1 cellular context compared by ENCODE assay signal in genomic region chr15:48877630-48878595, GRCh38.
A peak's percentile ranks its signal among the peaks of the same experiment; 100 is the strongest.
TF ChIP-seq lines count a peak whose summit lies in the region.

EID1 (plus strand) TSS chr15:48878134; CDS start chr15:48878177, 43 bp downstream.

TF ChIP-seq in K562, 482 proteins besides CTCF, POLR2A, EP300 and RAD21 (continued from another document and continues in another):
- TF ChIP-seq NFRKB (IDR thresholded peaks at IDR 0.05; ENCODE audit: low read depth) (peak; percentile 97), BHLHE40 (IDR thresholded peaks at IDR 0.05; ENCODE audit: low read length) (peak; percentile 37; the same call in 1 of the 2 replicates), HNRNPK (IDR thresholded peaks at IDR 0.05; ENCODE audit: low read depth, low read length, poor library complexity, severe bottlenecking) (no peak), MCM2 (IDR thresholded peaks at IDR 0.05; ENCODE audit: low read depth) (no peak), ZKSCAN1 (IDR thresholded peaks at IDR 0.05; ENCODE audit: low read depth, low read length) (no peak), TAF1 (IDR thresholded peaks at IDR 0.05; ENCODE audit: control insufficient read depth, extremely low read depth, insufficient read depth, low read length, severe bottlenecking) (peak; percentile 75), GTF2E2 (tag; IDR thresholded peaks at IDR 0.05) (no peak), ZNF639 (CRISPR knock-in tag; conservative IDR thresholded peaks at IDR 0.05 in 1 of 2, IDR thresholded peaks at IDR 0.05 in 1 of 2) (no peak), PTTG1 (tag; IDR thresholded peaks at IDR 0.05; ENCODE audit: low read depth) (no peak), MECOM (CRISPR knock-in tag; IDR thresholded peaks at IDR 0.05) (no peak), ZNF316 (IDR thresholded peaks at IDR 0.05) (peak; percentile 70), KAT7 (CRISPR knock-in tag; IDR thresholded peaks at IDR 0.05; ENCODE audit: borderline replicate concordance) (peak; percentile 91; the same call in 1 of the 2 replicates), NFE2L1 (tag; IDR thresholded peaks at IDR 0.05; ENCODE audit: borderline replicate concordance, low read depth) (no peak), POLR3G (IDR thresholded peaks at IDR 0.05; ENCODE audit: extremely low read depth, insufficient read length, insufficient replicate concordance) (no peak), SIX5 (IDR thresholded peaks at IDR 0.05; ENCODE audit: borderline replicate concordance in 1 of 2, insufficient read depth in 1 of 2, low read depth in 1 of 2, low read length in 2 of 2) (no peak), ZNF146 (CRISPR knock-in tag; IDR thresholded peaks at IDR 0.05; ENCODE audit: unreplicated experiment) (no peak), FOXK1 (CRISPR knock-in tag; IDR thresholded peaks at IDR 0.05; ENCODE audit: borderline replicate concordance) (0 out of 2 replicates have a peak, but pooled peaks have one; percentile 54), ZBTB11 (CRISPR knock-in tag; IDR thresholded peaks at IDR 0.05) (no peak), CAMTA2 (CRISPR knock-in tag; conservative IDR thresholded peaks at IDR 0.05) (no peak), RUNX1 (IDR thresholded peaks at IDR 0.05; ENCODE audit: low read depth) (no peak), CHCHD3 (CRISPR knock-in tag; IDR thresholded peaks at IDR 0.05) (no peak), ZBTB9 (CRISPR knock-in tag; IDR thresholded peaks at IDR 0.05) (peak; percentile 49; the same call in 1 of the 2 replicates), ZNF347 (CRISPR knock-in tag; IDR thresholded peaks at IDR 0.05; ENCODE audit: low read depth) (no peak), SIRT6 (IDR thresholded peaks at IDR 0.05; ENCODE audit: low read depth, low read length) (no peak), GABPB2 (CRISPR knock-in tag; conservative IDR thresholded peaks at IDR 0.05) (no peak), KLF1 (tag; IDR thresholded peaks at IDR 0.05) (no peak), NCOA2 (IDR thresholded peaks at IDR 0.05; ENCODE audit: partially characterized antibody in 2 of 2) (no peak), TGIF2 (CRISPR knock-in tag; IDR thresholded peaks at IDR 0.05) (no peak), NR1H2 (CRISPR knock-in tag; IDR thresholded peaks at IDR 0.05) (no peak), RBM17 (IDR thresholded peaks at IDR 0.05; ENCODE audit: borderline replicate concordance, low read depth, low read length) (no peak), TCF3 (CRISPR knock-in tag; IDR thresholded peaks at IDR 0.05) (no peak), NR4A1 (CRISPR knock-in tag; IDR thresholded peaks at IDR 0.05) (no peak), NR4A1 (tag; IDR thresholded peaks at IDR 0.05) (0 out of 2 replicates have a peak, but pooled peaks have one; percentile 43), ZNF785 (CRISPR knock-in tag; IDR thresholded peaks at IDR 0.05) (no peak), ZNF696 (CRISPR knock-in tag; conservative IDR thresholded peaks at IDR 0.05) (no peak), ERF (CRISPR knock-in tag; IDR thresholded peaks at IDR 0.05) (no peak), RFX1 (IDR thresholded peaks at IDR 0.05) (no peak; the same call in 1 of the 2 replicates), ADNP (tag; IDR thresholded peaks at IDR 0.05) (no peak)
- TF ChIP-seq, protein P1, sequence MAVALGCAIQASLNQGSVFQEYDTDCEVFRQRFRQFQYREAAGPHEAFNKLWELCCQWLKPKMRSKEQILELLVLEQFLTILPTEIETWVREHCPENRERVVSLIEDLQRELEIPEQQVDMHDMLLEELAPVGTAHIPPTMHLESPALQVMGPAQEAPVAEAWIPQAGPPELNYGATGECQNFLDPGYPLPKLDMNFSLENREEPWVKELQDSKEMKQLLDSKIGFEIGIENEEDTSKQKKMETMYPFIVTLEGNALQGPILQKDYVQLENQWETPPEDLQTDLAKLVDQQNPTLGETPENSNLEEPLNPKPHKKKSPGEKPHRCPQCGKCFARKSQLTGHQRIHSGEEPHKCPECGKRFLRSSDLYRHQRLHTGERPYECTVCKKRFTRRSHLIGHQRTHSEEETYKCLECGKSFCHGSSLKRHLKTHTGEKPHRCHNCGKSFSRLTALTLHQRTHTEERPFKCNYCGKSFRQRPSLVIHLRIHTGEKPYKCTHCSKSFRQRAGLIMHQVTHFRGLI (CRISPR knock-in tag; IDR thresholded peaks at IDR 0.05): no peak
- TF ChIP-seq, protein P2, sequence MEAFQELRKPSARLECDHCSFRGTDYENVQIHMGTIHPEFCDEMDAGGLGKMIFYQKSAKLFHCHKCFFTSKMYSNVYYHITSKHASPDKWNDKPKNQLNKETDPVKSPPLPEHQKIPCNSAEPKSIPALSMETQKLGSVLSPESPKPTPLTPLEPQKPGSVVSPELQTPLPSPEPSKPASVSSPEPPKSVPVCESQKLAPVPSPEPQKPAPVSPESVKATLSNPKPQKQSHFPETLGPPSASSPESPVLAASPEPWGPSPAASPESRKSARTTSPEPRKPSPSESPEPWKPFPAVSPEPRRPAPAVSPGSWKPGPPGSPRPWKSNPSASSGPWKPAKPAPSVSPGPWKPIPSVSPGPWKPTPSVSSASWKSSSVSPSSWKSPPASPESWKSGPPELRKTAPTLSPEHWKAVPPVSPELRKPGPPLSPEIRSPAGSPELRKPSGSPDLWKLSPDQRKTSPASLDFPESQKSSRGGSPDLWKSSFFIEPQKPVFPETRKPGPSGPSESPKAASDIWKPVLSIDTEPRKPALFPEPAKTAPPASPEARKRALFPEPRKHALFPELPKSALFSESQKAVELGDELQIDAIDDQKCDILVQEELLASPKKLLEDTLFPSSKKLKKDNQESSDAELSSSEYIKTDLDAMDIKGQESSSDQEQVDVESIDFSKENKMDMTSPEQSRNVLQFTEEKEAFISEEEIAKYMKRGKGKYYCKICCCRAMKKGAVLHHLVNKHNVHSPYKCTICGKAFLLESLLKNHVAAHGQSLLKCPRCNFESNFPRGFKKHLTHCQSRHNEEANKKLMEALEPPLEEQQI (IDR thresholded peaks at IDR 0.05): peak; percentile 69; the same call in 1 of the 2 replicates
- TF ChIP-seq, protein P3, sequence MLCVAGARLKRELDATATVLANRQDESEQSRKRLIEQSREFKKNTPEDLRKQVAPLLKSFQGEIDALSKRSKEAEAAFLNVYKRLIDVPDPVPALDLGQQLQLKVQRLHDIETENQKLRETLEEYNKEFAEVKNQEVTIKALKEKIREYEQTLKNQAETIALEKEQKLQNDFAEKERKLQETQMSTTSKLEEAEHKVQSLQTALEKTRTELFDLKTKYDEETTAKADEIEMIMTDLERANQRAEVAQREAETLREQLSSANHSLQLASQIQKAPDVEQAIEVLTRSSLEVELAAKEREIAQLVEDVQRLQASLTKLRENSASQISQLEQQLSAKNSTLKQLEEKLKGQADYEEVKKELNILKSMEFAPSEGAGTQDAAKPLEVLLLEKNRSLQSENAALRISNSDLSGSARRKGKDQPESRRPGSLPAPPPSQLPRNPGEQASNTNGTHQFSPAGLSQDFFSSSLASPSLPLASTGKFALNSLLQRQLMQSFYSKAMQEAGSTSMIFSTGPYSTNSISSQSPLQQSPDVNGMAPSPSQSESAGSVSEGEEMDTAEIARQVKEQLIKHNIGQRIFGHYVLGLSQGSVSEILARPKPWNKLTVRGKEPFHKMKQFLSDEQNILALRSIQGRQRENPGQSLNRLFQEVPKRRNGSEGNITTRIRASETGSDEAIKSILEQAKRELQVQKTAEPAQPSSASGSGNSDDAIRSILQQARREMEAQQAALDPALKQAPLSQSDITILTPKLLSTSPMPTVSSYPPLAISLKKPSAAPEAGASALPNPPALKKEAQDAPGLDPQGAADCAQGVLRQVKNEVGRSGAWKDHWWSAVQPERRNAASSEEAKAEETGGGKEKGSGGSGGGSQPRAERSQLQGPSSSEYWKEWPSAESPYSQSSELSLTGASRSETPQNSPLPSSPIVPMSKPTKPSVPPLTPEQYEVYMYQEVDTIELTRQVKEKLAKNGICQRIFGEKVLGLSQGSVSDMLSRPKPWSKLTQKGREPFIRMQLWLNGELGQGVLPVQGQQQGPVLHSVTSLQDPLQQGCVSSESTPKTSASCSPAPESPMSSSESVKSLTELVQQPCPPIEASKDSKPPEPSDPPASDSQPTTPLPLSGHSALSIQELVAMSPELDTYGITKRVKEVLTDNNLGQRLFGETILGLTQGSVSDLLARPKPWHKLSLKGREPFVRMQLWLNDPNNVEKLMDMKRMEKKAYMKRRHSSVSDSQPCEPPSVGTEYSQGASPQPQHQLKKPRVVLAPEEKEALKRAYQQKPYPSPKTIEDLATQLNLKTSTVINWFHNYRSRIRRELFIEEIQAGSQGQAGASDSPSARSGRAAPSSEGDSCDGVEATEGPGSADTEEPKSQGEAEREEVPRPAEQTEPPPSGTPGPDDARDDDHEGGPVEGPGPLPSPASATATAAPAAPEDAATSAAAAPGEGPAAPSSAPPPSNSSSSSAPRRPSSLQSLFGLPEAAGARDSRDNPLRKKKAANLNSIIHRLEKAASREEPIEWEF (CRISPR knock-in tag; IDR thresholded peaks at IDR 0.05): no peak
- TF ChIP-seq, protein P4, sequence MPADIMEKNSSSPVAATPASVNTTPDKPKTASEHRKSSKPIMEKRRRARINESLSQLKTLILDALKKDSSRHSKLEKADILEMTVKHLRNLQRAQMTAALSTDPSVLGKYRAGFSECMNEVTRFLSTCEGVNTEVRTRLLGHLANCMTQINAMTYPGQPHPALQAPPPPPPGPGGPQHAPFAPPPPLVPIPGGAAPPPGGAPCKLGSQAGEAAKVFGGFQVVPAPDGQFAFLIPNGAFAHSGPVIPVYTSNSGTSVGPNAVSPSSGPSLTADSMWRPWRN (IDR thresholded peaks at IDR 0.05; ENCODE audit: low read depth): no peak; the same call in 1 of the 2 replicates
- TF ChIP-seq, protein P5, sequence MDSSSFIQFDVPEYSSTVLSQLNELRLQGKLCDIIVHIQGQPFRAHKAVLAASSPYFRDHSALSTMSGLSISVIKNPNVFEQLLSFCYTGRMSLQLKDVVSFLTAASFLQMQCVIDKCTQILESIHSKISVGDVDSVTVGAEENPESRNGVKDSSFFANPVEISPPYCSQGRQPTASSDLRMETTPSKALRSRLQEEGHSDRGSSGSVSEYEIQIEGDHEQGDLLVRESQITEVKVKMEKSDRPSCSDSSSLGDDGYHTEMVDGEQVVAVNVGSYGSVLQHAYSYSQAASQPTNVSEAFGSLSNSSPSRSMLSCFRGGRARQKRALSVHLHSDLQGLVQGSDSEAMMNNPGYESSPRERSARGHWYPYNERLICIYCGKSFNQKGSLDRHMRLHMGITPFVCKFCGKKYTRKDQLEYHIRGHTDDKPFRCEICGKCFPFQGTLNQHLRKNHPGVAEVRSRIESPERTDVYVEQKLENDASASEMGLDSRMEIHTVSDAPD (CRISPR knock-in tag; IDR thresholded peaks at IDR 0.05): no peak
